In genomic region chr5:132022737-132023136, GRCh38 we compare ENCODE assay signal across 26 cellular contexts. TPM values are rescaled to one million over a fixed set of nuclear protein-coding genes. Genes with fewer than 3 reads are reported as not detected.
DNase-seq lines count a peak whose midpoint lies in the region; ATAC-seq and TF ChIP-seq lines count a peak whose summit lies in the region.
"Had no signal": no experiment of that assay in that cellular context is flagged by ENCODE, and none has a peak within 500 bp of the region (broad histone marks: within the 10 kb centered on the region; RNA-seq: fewer than 3 reads in every experiment).

No MANE protein-coding gene starts in this region.

- no peak overlapping the region for H3K4me3 Mint-ChIP-seq in activated CD4-positive, alpha-beta memory T cell treated with anti-CD3 and anti-CD28 coated beads for 36 hours
- no peak overlapping the region for H3K4me3 Mint-ChIP-seq in activated CD4-positive, alpha-beta memory T cell treated with anti-CD3 and anti-CD28 coated beads, Interleukin-2, amount 10 ng/mL, durations not matched to agents 7 days and 5 days
- no peak overlapping the region for H3K4me3 Mint-ChIP-seq in CD8-positive, alpha-beta memory T cell
- H3K4me3 Mint-ChIP-seq: GM23338, type B pancreatic cell had no signal

- peaks cover 5% of the 10 kb centered on the region for H3K27me3 Mint-ChIP-seq in activated CD4-positive, alpha-beta memory T cell treated with anti-CD3 and anti-CD28 coated beads for 36 hours
- peaks cover 17% of the 10 kb centered on the region for H3K27me3 Mint-ChIP-seq in activated CD4-positive, alpha-beta memory T cell treated with anti-CD3 and anti-CD28 coated beads, Interleukin-2, amount 10 ng/mL, durations not matched to agents 7 days and 5 days
- H3K27me3 Mint-ChIP-seq in CD8-positive, alpha-beta memory T cell = no peaks in the 10 kb centered on the region

- no peak overlapping the region for H3K27ac Mint-ChIP-seq in activated CD4-positive, alpha-beta memory T cell treated with anti-CD3 and anti-CD28 coated beads for 36 hours
- H3K27ac Mint-ChIP-seq in activated CD4-positive, alpha-beta memory T cell treated with anti-CD3 and anti-CD28 coated beads, Interleukin-2, amount 10 ng/mL, durations not matched to agents 7 days and 5 days = no peak overlapping the region
- peak overlapping the region in 6 of 8 donors; percentile 7 to 82 (median 42) for H3K27ac Mint-ChIP-seq in CD8-positive, alpha-beta memory T cell
- H3K27ac Mint-ChIP-seq: GM23338, type B pancreatic cell had no signal

- H3K36me3 Mint-ChIP-seq in activated CD4-positive, alpha-beta memory T cell treated with anti-CD3 and anti-CD28 coated beads for 36 hours = no peaks in the 10 kb centered on the region
- no peaks in the 10 kb centered on the region for H3K36me3 Mint-ChIP-seq in activated CD4-positive, alpha-beta memory T cell treated with anti-CD3 and anti-CD28 coated beads, Interleukin-2, amount 10 ng/mL, durations not matched to agents 7 days and 5 days (ENCODE audit: low read depth)
- no peaks in the 10 kb centered on the region for H3K36me3 Mint-ChIP-seq in CD8-positive, alpha-beta memory T cell
- H3K36me3 Mint-ChIP-seq: type B pancreatic cell had no signal

- DNase-seq in activated CD4-positive, alpha-beta memory T cell treated with anti-CD3 and anti-CD28 coated beads for 36 hours = peak; percentile 69
- DNase-seq in activated CD4-positive, alpha-beta memory T cell treated with anti-CD3 and anti-CD28 coated beads, Interleukin-2, amount 10 ng/mL, durations not matched to agents 7 days and 5 days = no peak
- DNase-seq in CD8-positive, alpha-beta memory T cell = no peak
- peak; percentile 59 to 69 for DNase-seq in activated CD4-positive, alpha-beta T cell treated with anti-CD3 and anti-CD28 coated beads, Interleukin-2, amount 50 U/mL, for 48 hours
- DNase-seq in fibroblast of mammary gland (ENCODE audit: low read depth) (peak; percentile 26), esophagus squamous epithelium (lab: John Stamatoyannopoulos, UW) (no peak), right cardiac atrium (no peak)
- DNase-seq: adrenal gland, DMS153, left ventricle myocardium inferior, MM.1S, mucosa of descending colon, NCI-H146, NCI-H82, SK-N-SH, stomach had no signal

- CTCF ChIA-PET in activated CD4-positive, alpha-beta memory T cell treated with anti-CD3 and anti-CD28 coated beads for 36 hours (lab: Charles Lee) = interaction anchor here (0.6 kb wide), 1 partner anchor 59 kb away, joined by 3 read pairs; no protein-coding TSS in a partner anchor
- CTCF ChIA-PET in activated CD4-positive, alpha-beta memory T cell treated with anti-CD3 and anti-CD28 coated beads, Interleukin-2, amount 10 ng/mL, durations not matched to agents 7 days and 5 days (lab: Charles Lee) = interaction anchor here (1.0 to 1.6 kb wide), 2 partner anchors 17 to 41 kb away, joined by 3 read pairs; no protein-coding TSS in a partner anchor
- CTCF ChIA-PET in CD8-positive, alpha-beta memory T cell (lab: Charles Lee) = no interaction called here

- intact Hi-C loops in activated CD4-positive, alpha-beta memory T cell treated with anti-CD3 and anti-CD28 coated beads for 36 hours (cut with micrococcal nuclease) = loop anchor here (5.0 to 10.0 kb wide), 3 partner anchors 275 to 768 kb away; no protein-coding TSS in a partner anchor
- intact Hi-C loops in esophagus squamous epithelium (cut with DNase I) (no loop called here), right cardiac atrium (cut with DNase I) (no loop called here)

- H3K9me3 ChIP-seq in CD8-positive, alpha-beta memory T cell (ENCODE audit: low read length) = no peaks in the 10 kb centered on the region
- no peaks in the 10 kb centered on the region for H3K9me3 ChIP-seq in esophagus squamous epithelium
- H3K9me3 ChIP-seq in right cardiac atrium (ENCODE audit: control insufficient read depth, low read length) = no peaks in the 10 kb centered on the region
- H3K9me3 ChIP-seq: A549, adrenal gland, left ventricle myocardium inferior, mucosa of descending colon, SK-N-SH, stomach had no signal

- peaks cover 57% of the 10 kb centered on the region for H3K4me1 ChIP-seq in CD8-positive, alpha-beta memory T cell (ENCODE audit: insufficient read depth, low read length)
- H3K4me1 ChIP-seq in esophagus squamous epithelium (no peaks in the 10 kb centered on the region), right cardiac atrium (ENCODE audit: control insufficient read depth, insufficient read depth, low read length) (no peaks in the 10 kb centered on the region)
- H3K4me1 ChIP-seq: A549, adrenal gland, left ventricle myocardium inferior, stomach had no signal

- WGBS in esophagus squamous epithelium, 2 donors = 55 to 56% methylated on average over 2 of the region's 2 CpGs
- WGBS in right cardiac atrium = 80% methylated on average over 2 of the region's 2 CpGs

- no peaks in the 10 kb centered on the region for H3K36me3 ChIP-seq in CD8-positive, alpha-beta memory T cell (ENCODE audit: insufficient read depth, low read length)
- H3K36me3 ChIP-seq in esophagus squamous epithelium = no peaks in the 10 kb centered on the region
- H3K36me3 ChIP-seq: adrenal gland, left ventricle myocardium inferior, stomach had no signal

- H3K9me3 Mint-ChIP-seq in activated CD4-positive, alpha-beta memory T cell treated with anti-CD3 and anti-CD28 coated beads for 36 hours = no peaks in the 10 kb centered on the region
- no peaks in the 10 kb centered on the region for H3K9me3 Mint-ChIP-seq in activated CD4-positive, alpha-beta memory T cell treated with anti-CD3 and anti-CD28 coated beads, Interleukin-2, amount 10 ng/mL, durations not matched to agents 7 days and 5 days
- H3K9me3 Mint-ChIP-seq in CD8-positive, alpha-beta memory T cell = no peaks in the 10 kb centered on the region
- H3K9me3 Mint-ChIP-seq: GM23338, type B pancreatic cell had no signal

- no peak for TF ChIP-seq CTCF in fibroblast of mammary gland (conservative IDR thresholded peaks at IDR 0.05; ENCODE audit: control insufficient read depth, insufficient read depth, low read depth, low read length)
- TF ChIP-seq CTCF in esophagus squamous epithelium (IDR thresholded peaks at IDR 0.05) = no peak

- H3K27me3 ChIP-seq in CD8-positive, alpha-beta memory T cell (ENCODE audit: insufficient read depth, low read length, poor library complexity, severe bottlenecking) = no peaks in the 10 kb centered on the region
- H3K27me3 ChIP-seq in esophagus squamous epithelium = peaks cover 0 to 17% (median 0%) of the 10 kb centered on the region in 4 donors
- H3K27me3 ChIP-seq in right cardiac atrium (ENCODE audit: control insufficient read depth, insufficient read depth) = no peaks in the 10 kb centered on the region
- H3K27me3 ChIP-seq: adrenal gland, dorsolateral prefrontal cortex had no signal

- ATAC-seq in HG03045 (IDR thresholded peaks at IDR 0.05; ENCODE audit: unreplicated experiment) (no peak), right cardiac atrium (no peak)
- ATAC-seq: A549, GM23338, mucosa of descending colon had no signal

- no peak overlapping the region for H3K27ac ChIP-seq in CD8-positive, alpha-beta memory T cell (ENCODE audit: low read depth, low read length)
- H3K27ac ChIP-seq in esophagus squamous epithelium (no peak overlapping the region), right cardiac atrium (ENCODE audit: low read length) (no peak overlapping the region)
- H3K27ac ChIP-seq: A549, adrenal gland, C4-2B, dorsolateral prefrontal cortex, left ventricle myocardium inferior, stomach had no signal

- no peak overlapping the region for H3K4me3 ChIP-seq in CD8-positive, alpha-beta memory T cell (ENCODE audit: low read length)
- H3K4me3 ChIP-seq in fibroblast of mammary gland (ENCODE audit: control insufficient read depth, low read depth, low read length) (no peak overlapping the region), esophagus squamous epithelium (no peak overlapping the region), right cardiac atrium (ENCODE audit: low read length) (no peak overlapping the region)
- H3K4me3 ChIP-seq: A549, adrenal gland, dorsolateral prefrontal cortex, GM23338, left ventricle myocardium inferior, mucosa of descending colon, smooth muscle cell, stomach had no signal

- TF ChIP-seq POLR2A in esophagus squamous epithelium (IDR thresholded peaks at IDR 0.05) = no peak

- peaks cover 45% of the 10 kb centered on the region for H3K4me1 Mint-ChIP-seq in activated CD4-positive, alpha-beta memory T cell treated with anti-CD3 and anti-CD28 coated beads for 36 hours (ENCODE audit: low read depth)
- peaks cover 42% of the 10 kb centered on the region for H3K4me1 Mint-ChIP-seq in activated CD4-positive, alpha-beta memory T cell treated with anti-CD3 and anti-CD28 coated beads, Interleukin-2, amount 10 ng/mL, durations not matched to agents 7 days and 5 days
- H3K4me1 Mint-ChIP-seq in CD8-positive, alpha-beta memory T cell = peaks cover 33 to 51% (median 43%) of the 10 kb centered on the region in 3 donors

- POLR2A ChIA-PET in activated CD4-positive, alpha-beta memory T cell treated with anti-CD3 and anti-CD28 coated beads for 36 hours (lab: Charles Lee) = no interaction called here
- POLR2A ChIA-PET in activated CD4-positive, alpha-beta memory T cell treated with anti-CD3 and anti-CD28 coated beads, Interleukin-2, amount 10 ng/mL, durations not matched to agents 7 days and 5 days (lab: Charles Lee) = no interaction called here
- POLR2A ChIA-PET in CD8-positive, alpha-beta memory T cell (lab: Charles Lee) = no interaction called here

RNA-seq across cellular contexts. Expression of gene ACSL6, which starts 11.3 kb away (rescaled TPM):
- total RNA-seq in activated CD4-positive, alpha-beta memory T cell treated with anti-CD3 and anti-CD28 coated beads for 36 hours = 1 to 10 TPM; 5.6 to 6.0 TPM
- total RNA-seq in activated CD4-positive, alpha-beta memory T cell treated with anti-CD3 and anti-CD28 coated beads, Interleukin-2, amount 10 ng/mL, durations not matched to agents 7 days and 5 days = 10 to 100 TPM; 10.6 to 11.5 TPM
- 10 to 100 TPM; 21.8 to 22.7 TPM for total RNA-seq in CD8-positive, alpha-beta memory T cell
- 20.7 TPM for polyA plus RNA-seq in CD8-positive, alpha-beta memory T cell
- total RNA-seq in esophagus squamous epithelium (1 to 10 TPM in 3 of 4 donors, under 1 TPM in 1; 0.04 to 3.2 (median 1.1) TPM), right cardiac atrium (1 to 10 TPM; 1.7 to 6.7 (median 4.3) TPM)
- polyA plus RNA-seq in right cardiac atrium = 2.7 TPM
- total RNA-seq: glomerular endothelial cell, pulmonary artery endothelial cell, smooth muscle cell had no signal
- polyA plus RNA-seq: smooth muscle cell had no signal

RNA-seq across cellular contexts. Expression of gene IL3, which starts 37.7 kb away (rescaled TPM):
- total RNA-seq in activated CD4-positive, alpha-beta memory T cell treated with anti-CD3 and anti-CD28 coated beads for 36 hours = 10 to 100 TPM; 23.1 to 23.3 TPM
- total RNA-seq in activated CD4-positive, alpha-beta memory T cell treated with anti-CD3 and anti-CD28 coated beads, Interleukin-2, amount 10 ng/mL, durations not matched to agents 7 days and 5 days = 1 to 10 TPM; 1.4 to 1.6 TPM
- 10 to 100 TPM; 69.7 to 71.9 TPM for total RNA-seq in CD8-positive, alpha-beta memory T cell
- not detected for polyA plus RNA-seq in CD8-positive, alpha-beta memory T cell
- total RNA-seq in esophagus squamous epithelium (not detected), right cardiac atrium (not detected)
- not detected for polyA plus RNA-seq in right cardiac atrium
- total RNA-seq: adrenal gland, dorsolateral prefrontal cortex, epithelial cell of proximal tubule, glomerular endothelial cell, GM23338, left ventricle myocardium inferior, mucosa of descending colon, pulmonary artery endothelial cell, smooth muscle cell, stomach had no signal
- polyA plus RNA-seq: A549, adrenal gland, GM23338, SK-N-SH, smooth muscle cell, stomach had no signal

RNA-seq across cellular contexts. Expression of gene CSF2, which starts 50.9 kb away (rescaled TPM):
- total RNA-seq in activated CD4-positive, alpha-beta memory T cell treated with anti-CD3 and anti-CD28 coated beads for 36 hours = 100 to 1,000 TPM; 125 to 128 TPM
- 10 to 100 TPM; 30.8 to 32.7 TPM for total RNA-seq in activated CD4-positive, alpha-beta memory T cell treated with anti-CD3 and anti-CD28 coated beads, Interleukin-2, amount 10 ng/mL, durations not matched to agents 7 days and 5 days
- 100 to 1,000 TPM; 393 to 409 TPM for total RNA-seq in CD8-positive, alpha-beta memory T cell
- polyA plus RNA-seq in CD8-positive, alpha-beta memory T cell = not detected
- not detected for total RNA-seq in esophagus squamous epithelium
- total RNA-seq in right cardiac atrium = not detected
- polyA plus RNA-seq in right cardiac atrium = not detected
- total RNA-seq: dorsolateral prefrontal cortex, GM23338, left ventricle myocardium inferior, mucosa of descending colon, pulmonary artery endothelial cell, smooth muscle cell, stomach had no signal
- polyA plus RNA-seq: A549, adrenal gland, GM23338, smooth muscle cell, stomach had no signal

Comparison
In these comparisons a context has a peak if more than half of its experiments do, and no peak if none do; other contexts are left out.
1. DNase-seq: peak in activated CD4-positive, alpha-beta memory T cell treated with anti-CD3 and anti-CD28 coated beads for 36 hours (single experiment), activated CD4-positive, alpha-beta T cell treated with anti-CD3 and anti-CD28 coated beads, Interleukin-2, amount 50 U/mL, for 48 hours (2 of 2) and fibroblast of mammary gland (single experiment); none in activated CD4-positive, alpha-beta memory T cell treated with anti-CD3 and anti-CD28 coated beads, Interleukin-2, amount 10 ng/mL, durations not matched to agents 7 days and 5 days (single experiment), CD8-positive, alpha-beta memory T cell (0 of 5), esophagus squamous epithelium (single experiment) and right cardiac atrium (0 of 3).
2. RNA of gene IL3, which starts 37.7 kb away (total RNA-seq): 69.7 to 71.9 TPM in CD8-positive, alpha-beta memory T cell and 23.1 to 23.3 TPM in activated CD4-positive, alpha-beta memory T cell treated with anti-CD3 and anti-CD28 coated beads for 36 hours; 1.4 to 1.6 TPM in activated CD4-positive, alpha-beta memory T cell treated with anti-CD3 and anti-CD28 coated beads, Interleukin-2, amount 10 ng/mL, durations not matched to agents 7 days and 5 days, not detected in esophagus squamous epithelium and not detected in right cardiac atrium; every median in the first group is over 4 times any median in the second.
3. H3K27ac Mint-ChIP-seq: peak in CD8-positive, alpha-beta memory T cell (6 of 8); none in activated CD4-positive, alpha-beta memory T cell treated with anti-CD3 and anti-CD28 coated beads for 36 hours (single experiment) and activated CD4-positive, alpha-beta memory T cell treated with anti-CD3 and anti-CD28 coated beads, Interleukin-2, amount 10 ng/mL, durations not matched to agents 7 days and 5 days (single experiment).
4. RNA of gene CSF2, which starts 50.9 kb away (total RNA-seq): 393 to 409 TPM in CD8-positive, alpha-beta memory T cell, 125 to 128 TPM in activated CD4-positive, alpha-beta memory T cell treated with anti-CD3 and anti-CD28 coated beads for 36 hours and 30.8 to 32.7 TPM in activated CD4-positive, alpha-beta memory T cell treated with anti-CD3 and anti-CD28 coated beads, Interleukin-2, amount 10 ng/mL, durations not matched to agents 7 days and 5 days; not detected in esophagus squamous epithelium and not detected in right cardiac atrium; every median in the first group is over 10 times any median in the second.